1 cellular context compared by ENCODE assay signal in the genomic region with DNA sequence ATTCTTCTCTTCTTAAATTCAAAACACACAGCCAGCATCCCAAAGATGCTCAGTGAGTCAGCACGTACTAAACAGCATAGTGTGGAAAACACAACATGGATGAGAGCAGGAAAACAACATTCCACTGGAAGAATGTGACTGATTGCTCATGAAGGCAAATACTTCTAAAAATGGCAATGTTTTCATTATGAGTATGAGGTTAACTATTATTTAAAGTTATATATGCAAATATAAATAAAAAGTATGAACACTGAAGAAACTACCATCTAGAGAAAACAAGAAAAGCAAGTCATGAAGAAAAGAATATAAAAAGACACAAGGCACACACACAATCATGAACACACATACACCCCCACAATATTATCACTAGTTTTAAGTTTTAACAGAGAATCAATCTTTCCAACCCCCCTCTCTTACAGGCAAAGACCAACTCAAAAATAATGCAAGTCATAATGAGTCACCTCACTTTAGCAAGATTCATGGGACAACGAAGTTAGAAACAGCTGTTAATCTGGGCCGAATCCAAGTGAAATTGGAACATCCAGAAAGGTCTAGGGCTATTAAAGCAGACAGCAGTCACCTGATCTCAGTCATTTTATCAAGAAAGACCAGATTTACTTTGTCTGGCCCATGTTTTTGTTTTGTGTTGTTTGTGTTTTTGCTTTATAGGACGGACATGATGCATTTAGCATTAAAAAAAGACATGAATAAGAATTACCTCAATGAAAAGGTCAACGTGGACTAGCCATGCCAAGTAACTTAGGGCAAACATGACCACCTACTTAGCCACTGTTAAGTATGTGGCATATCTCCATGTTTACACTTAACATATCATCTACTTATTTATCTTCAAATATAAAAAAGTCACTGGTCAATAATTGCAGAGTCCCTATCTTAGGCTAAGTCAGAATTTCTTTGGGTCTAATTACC.
TF ChIP-seq lines count a peak whose summit lies in the region.

No MANE protein-coding gene starts in this region.

TF ChIP-seq in H1, 55 proteins besides CTCF, POLR2A, EP300 and RAD21 (continued from another document):
- TF ChIP-seq NANOG (IDR thresholded peaks at IDR 0.05; ENCODE audit: insufficient read depth, low read depth, low read length, poor library complexity, severe bottlenecking) (no peak), GABPA (IDR thresholded peaks at IDR 0.05; ENCODE audit: borderline replicate concordance, insufficient read depth, low read length) (no peak), BACH1 (IDR thresholded peaks at IDR 0.05; ENCODE audit: low read length) (no peak), HDAC2 (IDR thresholded peaks at IDR 0.05; ENCODE audit: borderline replicate concordance in 1 of 2, low read depth in 2 of 2, low read length in 2 of 2) (no peak), CHD2 (IDR thresholded peaks at IDR 0.05; ENCODE audit: low read length) (no peak), KDM5A (IDR thresholded peaks at IDR 0.05; ENCODE audit: low read length) (no peak), POLR2AphosphoS5 (IDR thresholded peaks at IDR 0.05; ENCODE audit: low read depth, low read length) (no peak), ASH2L (IDR thresholded peaks at IDR 0.05; ENCODE audit: low read length) (no peak), BCL11A (IDR thresholded peaks at IDR 0.05; ENCODE audit: low read depth in 2 of 2, low read length in 2 of 2) (no peak), PHF8 (conservative IDR thresholded peaks at IDR 0.05; ENCODE audit: low read depth, low read length) (no peak), EGR1 (IDR thresholded peaks at IDR 0.05; ENCODE audit: borderline replicate concordance, low read depth, low read length) (no peak), TAF1 (IDR thresholded peaks at IDR 0.05; ENCODE audit: low read depth, low read length) (no peak), RNF2 (IDR thresholded peaks at IDR 0.05; ENCODE audit: borderline replicate concordance, low read depth, low read length, missing control alignments, poor library complexity, severe bottlenecking) (no peak), SUZ12 (IDR thresholded peaks at IDR 0.05; ENCODE audit: low read length) (no peak), HDAC6 (IDR thresholded peaks at IDR 0.05; ENCODE audit: low read depth, low read length) (no peak), SIN3A (conservative IDR thresholded peaks at IDR 0.05 in 1 of 2, IDR thresholded peaks at IDR 0.05 in 1 of 2; ENCODE audit: low read depth in 1 of 2, low read length in 2 of 2) (no peak)
TF ChIP-seq in H1: peak in this region for 0.
